ENCODE assay signal across 8 cellular contexts in genomic region chr17:15436399-15437369, GRCh38. TPM values are rescaled to one million over a fixed set of nuclear protein-coding genes. Genes with fewer than 3 reads are reported as not detected.
DNase-seq lines count a peak whose midpoint lies in the region; ATAC-seq and TF ChIP-seq lines count a peak whose summit lies in the region.

No MANE protein-coding gene starts in this region.

- no peak for DNase-seq in HFFc6
- DNase-seq in SHP77 (lab: John Stamatoyannopoulos, UW), result peak; percentile 86 to 94
- peak; percentile 13 for DNase-seq in cerebellar cortex (ENCODE audit: low spot score)
- no peak for DNase-seq in left lung
- peak; percentile 97 to 99 for DNase-seq in thyroid gland
- no peak for DNase-seq in middle frontal gyrus (ENCODE audit: extremely low spot score, low spot score)

- H3K4me1 Mint-ChIP-seq in HFFc6 (ENCODE audit: low read depth), result peaks cover 22% of the 10 kb centered on the region; the same call in 1 of the 2 replicates

- H3K9me3 Mint-ChIP-seq in HFFc6, result no peaks in the 10 kb centered on the region

- no peaks in the 10 kb centered on the region for H3K9me3 ChIP-seq in left lung
- H3K9me3 ChIP-seq in thyroid gland, result no peaks in the 10 kb centered on the region

- H3K4me3 ChIP-seq in left lung (no peak overlapping the region), thyroid gland (replicated peaks in 1 of 3) (no peak overlapping the region)

- H3K27me3 Mint-ChIP-seq in HFFc6 (ENCODE audit: insufficient read depth), result no peaks in the 10 kb centered on the region; the same call in 1 of the 2 replicates

- 2 to 34% methylated on average over 3 of the region's 3 CpGs for WGBS in thyroid gland, 2 donors

- H3K36me3 ChIP-seq in left lung, result peaks cover 0 to 4% of the 10 kb centered on the region in 2 donors
- no peaks in the 10 kb centered on the region for H3K36me3 ChIP-seq in thyroid gland

- peaks cover 20% of the 10 kb centered on the region for H3K36me3 Mint-ChIP-seq in HFFc6 (ENCODE audit: low read depth)

- TF ChIP-seq CTCF in C4-2B (conservative IDR thresholded peaks at IDR 0.05), result peak; percentile 36
- TF ChIP-seq CTCF in HFFc6 (IDR thresholded peaks at IDR 0.05), result peak; percentile 50; the same call in 1 of the 2 replicates
- peak in 1 of 2 donors; percentile 35 for TF ChIP-seq CTCF in left lung (IDR thresholded peaks at IDR 0.05)
- TF ChIP-seq CTCF in thyroid gland (IDR thresholded peaks at IDR 0.05), result peak in 4 of 6 experiments; percentile 7 to 40 (median 29)

- no peak overlapping the region for H3K4me3 Mint-ChIP-seq in HFFc6

- H3K27ac ChIP-seq in C4-2B, result no peak overlapping the region
- peak overlapping the region; percentile 35 to 68 for H3K27ac ChIP-seq in left lung
- H3K27ac ChIP-seq in thyroid gland, result peak overlapping the region; percentile 75 to 89 (median 89)

- peak overlapping the region; percentile 22; the same call in 1 of the 2 replicates for H3K27ac Mint-ChIP-seq in HFFc6

- TF ChIP-seq POLR2A in thyroid gland (IDR thresholded peaks at IDR 0.05), result peak in 1 of 2 donors; percentile 30

- H3K27me3 ChIP-seq in left lung (no peaks in the 10 kb centered on the region), thyroid gland (no peaks in the 10 kb centered on the region)

- no peak for ATAC-seq in left lung
- ATAC-seq in GM18520 (IDR thresholded peaks at IDR 0.05; ENCODE audit: unreplicated experiment), result no peak

- H3K4me1 ChIP-seq in left lung (peaks cover 4 to 24% of the 10 kb centered on the region in 2 donors), thyroid gland (peaks cover 46 to 60% of the 10 kb centered on the region in 2 donors)

- intact Hi-C loops in left lung (cut with DNase I), result no loop called here
- intact Hi-C loops in thyroid gland (cut with DNase I), result no loop called here

RNA-seq across cellular contexts. Expression of gene CDRT4, which starts 30.7 kb away (rescaled TPM):
- 1 to 10 TPM in 5 of 6 experiments, under 1 TPM in 1; 0.60 to 2.5 (median 1.3) TPM for total RNA-seq in HFFc6 (2021; fragmentation: NEBNext Ultra II Directional; extraction: Animal tissue kit (Norgen Biotek cat#: 25700))
- 1 to 10 TPM; 2.7 to 6.1 TPM for total RNA-seq in left lung
- 10 to 100 TPM in 2 of 4 donors, 1 to 10 TPM in 2; 4.0 to 13.4 (median 11.1) TPM for total RNA-seq in thyroid gland

Comparison
In these comparisons a context has a peak if more than half of its experiments do, and no peak if none do; other contexts are left out.
1. DNase-seq: peak in SHP77 (2 of 2), cerebellar cortex (single experiment) and thyroid gland (2 of 2); none in HFFc6 (single experiment), left lung (0 of 2) and middle frontal gyrus (single experiment).